Comparison of ENCODE assay signal across 18 cellular contexts in genomic region chr5:307306-307705, GRCh38. TPM values are rescaled to one million over a fixed set of nuclear protein-coding genes. Genes with fewer than 3 reads are reported as not detected.
DNase-seq lines count a peak whose midpoint lies in the region; ATAC-seq and TF ChIP-seq lines count a peak whose summit lies in the region.
"Had no signal": no experiment of that assay in that cellular context is flagged by ENCODE, and none has a peak within 500 bp of the region (broad histone marks: within the 10 kb centered on the region; RNA-seq: fewer than 3 reads in every experiment).

No MANE protein-coding gene starts in this region.

- H3K9me3 Mint-ChIP-seq in endodermal cell = no peaks in the 10 kb centered on the region
- H3K9me3 Mint-ChIP-seq: CD8-positive, alpha-beta memory T cell had no signal

- POLR2A ChIA-PET in Panc1 (lab: Charles Lee) = no interaction called here

- DNase-seq in H7 = peak; percentile 38
- no peak for DNase-seq in Panc1 (ENCODE audit: low read depth, low spot score)
- DNase-seq in endodermal cell = no peak
- peak; percentile 35 to 54 for DNase-seq in suprapubic skin (ENCODE audit: low spot score in 2 of 2)
- DNase-seq: DND-41; GDM1; NCI-H1417 treated with DMSO at 0.1 percent for 48 hours; NCI-H2029 treated with DMSO at 0.1 percent for 48 hours; NCI-H226; NCI-H526 treated with DMSO at 0.1 percent for 48 hours; NK-92 treated with Interleukin-12 subunit alpha and Interleukin-12 subunit beta, amount 100 ng/mL, for 24 hours; OCI-M1 had no signal

- peaks cover 35% of the 10 kb centered on the region for H3K36me3 Mint-ChIP-seq in endodermal cell (ENCODE audit: low read depth)

- H3K4me1 ChIP-seq in Panc1 (ENCODE audit: control insufficient read depth, insufficient read depth, low read length) = peaks cover 24% of the 10 kb centered on the region
- H3K4me1 ChIP-seq in endodermal cell (ENCODE audit: control insufficient read depth, insufficient read depth, low read length) = no peaks in the 10 kb centered on the region
- H3K4me1 ChIP-seq in suprapubic skin = no peaks in the 10 kb centered on the region
- H3K4me1 ChIP-seq: HAP-1 had no signal

- in situ Hi-C loops in Panc1 (cut with HindIII; ENCODE audit: low pct_unique_long_range_greater_than_20kb, low sequenced_read_pairs) = no loop called here

- ATAC-seq in Panc1 = no peak
- ATAC-seq in GM18519 (IDR thresholded peaks at IDR 0.05; ENCODE audit: low FRiP score, unreplicated experiment) = no peak
- no peak for ATAC-seq in HG02759 (IDR thresholded peaks at IDR 0.05; ENCODE audit: unreplicated experiment)
- ATAC-seq in HG03025 (IDR thresholded peaks at IDR 0.05; ENCODE audit: low FRiP score, unreplicated experiment) = no peak

- no peak for TF ChIP-seq POLR2A in suprapubic skin (IDR thresholded peaks at IDR 0.05)

- no peaks in the 10 kb centered on the region for H3K27me3 Mint-ChIP-seq in endodermal cell (ENCODE audit: insufficient read depth)
- H3K27me3 Mint-ChIP-seq: B cell; CD8-positive, alpha-beta memory T cell had no signal

- BruUV-seq in Panc1 (replicated peaks; lab: Mats Ljungman, UMichigan) = TSS peak; percentile 38

- intact Hi-C loops in Panc1 (cut with micrococcal nuclease; ENCODE audit: unreplicated experiment) = no loop called here

- H3K27me3 ChIP-seq in H7 (ENCODE audit: control insufficient read depth, insufficient read depth, low read length) (no peaks in the 10 kb centered on the region), Panc1 (ENCODE audit: control insufficient read depth, insufficient read depth, low read length) (no peaks in the 10 kb centered on the region), endodermal cell (ENCODE audit: control insufficient read depth, insufficient read depth, low read length, poor library complexity, severe bottlenecking) (no peaks in the 10 kb centered on the region), suprapubic skin (no peaks in the 10 kb centered on the region)

- no peak overlapping the region for H3K27ac ChIP-seq in Panc1 (ENCODE audit: low read length)
- no peak overlapping the region for H3K27ac ChIP-seq in endodermal cell (ENCODE audit: low read depth, low read length)
- no peak overlapping the region for H3K27ac ChIP-seq in suprapubic skin

- H3K27ac Mint-ChIP-seq in endodermal cell = no peak overlapping the region
- H3K27ac Mint-ChIP-seq: B cell; CD8-positive, alpha-beta memory T cell had no signal

- no peak for TF ChIP-seq EP300 in suprapubic skin (IDR thresholded peaks at IDR 0.05)

- peaks cover 1% of the 10 kb centered on the region for H3K36me3 ChIP-seq in H7 (replicated peaks; ENCODE audit: control insufficient read depth, insufficient read depth, low read length)
- H3K36me3 ChIP-seq in Panc1 (ENCODE audit: control insufficient read depth, insufficient read depth, low read length) = peaks cover 4% of the 10 kb centered on the region
- H3K36me3 ChIP-seq in endodermal cell (ENCODE audit: control insufficient read depth, insufficient read depth, low read length) = peaks cover 19% of the 10 kb centered on the region
- peaks cover 58% of the 10 kb centered on the region for H3K36me3 ChIP-seq in suprapubic skin

- TF ChIP-seq CTCF in Panc1 (IDR thresholded peaks at IDR 0.05) (no peak), endodermal cell (conservative IDR thresholded peaks at IDR 0.05) (no peak), suprapubic skin (IDR thresholded peaks at IDR 0.05) (no peak)

- no peak overlapping the region for H3K4me3 ChIP-seq in H7 (ENCODE audit: insufficient read depth, low read depth, low read length)
- H3K4me3 ChIP-seq in Panc1 (ENCODE audit: low read depth in 2 of 2, low read length in 2 of 2) = no peak overlapping the region
- no peak overlapping the region for H3K4me3 ChIP-seq in endodermal cell (ENCODE audit: low read length)
- H3K4me3 ChIP-seq in suprapubic skin = no peak overlapping the region
- H3K4me3 ChIP-seq: HAP-1 had no signal

- CTCF ChIA-PET in Panc1 (lab: Charles Lee) = no interaction called here

- no peaks in the 10 kb centered on the region for H3K4me1 Mint-ChIP-seq in endodermal cell

- H3K9me3 ChIP-seq in Panc1 (ENCODE audit: control insufficient read depth, insufficient read depth, low read depth, low read length) = no peaks in the 10 kb centered on the region
- H3K9me3 ChIP-seq in endodermal cell (ENCODE audit: control insufficient read depth, low read length) = no peaks in the 10 kb centered on the region
- H3K9me3 ChIP-seq in suprapubic skin = no peaks in the 10 kb centered on the region
- H3K9me3 ChIP-seq: HAP-1 had no signal

- no peak overlapping the region for H3K4me3 Mint-ChIP-seq in endodermal cell
- H3K4me3 Mint-ChIP-seq: B cell; CD8-positive, alpha-beta memory T cell had no signal

- peak overlapping the region; percentile 11 for H3K9ac ChIP-seq in endodermal cell (ENCODE audit: extremely low read depth, low read length, poor library complexity, severe bottlenecking)

- 90 to 95% methylated on average over 19 to 23 of the region's 26 CpGs for WGBS in endodermal cell (ENCODE audit: insufficient coverage in 1 of 2, insufficient read length in 1 of 2), 2 experiments
- 82% methylated on average over 11 of the region's 26 CpGs for WGBS in suprapubic skin

RNA-seq across cellular contexts. Expression of gene AHRR, which starts 14.2 kb away (rescaled TPM):
- 0.74 and 1.4 TPM in 2 replicates for total RNA-seq in H7 (2014; rRNA removed; shearing (Covaris generic))
- total RNA-seq in Panc1 (2021; ENCODE audit: unreplicated experiment) = 23.6 TPM
- 29.3 TPM for polyA plus RNA-seq in Panc1 (2012; ENCODE audit: insufficient read length)
- 1 to 10 TPM; 1.4 to 2.0 TPM for total RNA-seq in endodermal cell
- 1.3 TPM for polyA plus RNA-seq in endodermal cell (2013, experiment 1 of 2)
- polyA plus RNA-seq in endodermal cell (2013, experiment 2 of 2) = 1.2 TPM
- 10 to 100 TPM in 1 of 4 donors, 1 to 10 TPM in 3; 3.0 to 10.7 (median 4.2) TPM for total RNA-seq in suprapubic skin
- polyA plus RNA-seq: CD8-positive, alpha-beta memory T cell had no signal

RNA-seq across cellular contexts. Expression of gene PDCD6, which starts 35.9 kb away (rescaled TPM):
- total RNA-seq in H7 (2014; rRNA removed; shearing (Covaris generic)) = 87.1 and 116 TPM in 2 replicates
- total RNA-seq in Panc1 (2021; ENCODE audit: unreplicated experiment) (148 TPM), endodermal cell (10 to 100 TPM; 69.2 to 80.9 TPM), suprapubic skin (100 to 1,000 TPM in 1 of 4 donors, 10 to 100 TPM in 3; 90.1 to 105 (median 96.7) TPM)
- polyA plus RNA-seq in Panc1 (2012; ENCODE audit: insufficient read length) = 249 TPM
- polyA plus RNA-seq in endodermal cell (2013, experiment 1 of 2) = 76.5 TPM
- polyA plus RNA-seq in endodermal cell (2013, experiment 2 of 2) = 72.9 TPM

Comparison
In these comparisons a context has a peak if more than half of its experiments do, and no peak if none do; other contexts are left out.
1. DNase-seq: peak in H7 (single experiment) and suprapubic skin (2 of 2); none in Panc1 (single experiment) and endodermal cell (single experiment).